19 cellular contexts compared by ENCODE assay signal in the genomic region with DNA sequence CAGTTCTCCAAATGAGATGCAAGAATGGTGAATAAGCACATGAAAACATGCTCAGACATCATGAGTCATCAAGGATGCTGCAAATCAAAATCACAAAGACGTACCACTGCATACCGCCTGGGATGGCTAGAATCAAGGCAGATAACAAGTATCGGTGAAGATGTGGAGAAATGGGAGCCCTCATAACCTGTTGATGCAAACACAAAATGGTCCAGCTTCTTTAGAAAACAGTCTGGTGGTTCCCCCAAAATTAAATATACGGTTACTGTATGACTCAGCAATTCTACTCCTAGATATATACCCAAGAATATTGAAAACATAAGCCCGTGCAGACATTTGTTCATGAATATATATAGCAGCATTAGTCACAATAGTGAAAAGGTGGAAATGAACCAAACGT. TPM values are rescaled to one million over a fixed set of nuclear protein-coding genes. Genes with fewer than 3 reads are reported as not detected.
DNase-seq lines count a peak whose midpoint lies in the region; ATAC-seq and FAIRE-seq lines count a peak whose summit lies in the region.
"Had no signal": no experiment of that assay in that cellular context is flagged by ENCODE, and none has a peak within 500 bp of the region (broad histone marks: within the 10 kb centered on the region; RNA-seq: fewer than 3 reads in every experiment).

No MANE protein-coding gene starts in this region.

- H3K9me3 ChIP-seq in GM23248 (ENCODE audit: low read depth) = no peaks in the 10 kb centered on the region
- H3K9me3 ChIP-seq: adrenal gland, BLaER1, lower lobe of right lung, Peyer's patch had no signal

- no peak overlapping the region for H3K4me2 ChIP-seq in GM23248 (ENCODE audit: unreplicated experiment)
- H3K4me2 ChIP-seq: BLaER1 had no signal

- no peak overlapping the region for H3K27ac ChIP-seq in GM23248
- H3K27ac ChIP-seq: adrenal gland, BLaER1, lower lobe of right lung, Peyer's patch had no signal

- H3K9ac ChIP-seq in GM23248 = no peak overlapping the region
- H3K9ac ChIP-seq: BLaER1 had no signal

- peak; percentile 50 for ATAC-seq in GM18499 (IDR thresholded peaks at IDR 0.05; ENCODE audit: insufficient read depth, unreplicated experiment)
- peak; percentile 65 for ATAC-seq in GM19463 (IDR thresholded peaks at IDR 0.05; ENCODE audit: unreplicated experiment)
- peak; percentile 51 for ATAC-seq in HG03066 (IDR thresholded peaks at IDR 0.05; ENCODE audit: low read depth, unreplicated experiment)
- no peak for ATAC-seq in HG03521 (IDR thresholded peaks at IDR 0.05; ENCODE audit: unreplicated experiment)
- ATAC-seq in GM19455 (IDR thresholded peaks at IDR 0.05; ENCODE audit: unreplicated experiment) = no peak
- ATAC-seq: activated CD8-positive, alpha-beta memory T cell treated with anti-CD3 and anti-CD28 coated beads, Interleukin-2, amount 10 ng/mL, durations not matched to agents 7 days and 5 days; lower lobe of right lung had no signal

- in situ Hi-C loops in GM23248 (cut with MboI) = no loop called here

- no peaks in the 10 kb centered on the region for H3K27me3 ChIP-seq in GM23248 (replicated peaks; ENCODE audit: insufficient read depth)
- H3K27me3 ChIP-seq: Peyer's patch had no signal

- H2AFZ ChIP-seq in GM23248 = no peak overlapping the region

- H4K20me1 ChIP-seq in GM23248 (ENCODE audit: insufficient read depth) = no peaks in the 10 kb centered on the region

- H3K4me3 ChIP-seq in GM23248 = no peak overlapping the region
- H3K4me3 ChIP-seq: adrenal gland, BLaER1, lower lobe of right lung, Peyer's patch had no signal

- H3F3A ChIP-seq in GM23248 (ENCODE audit: insufficient read depth) = no peaks in the 10 kb centered on the region

- WGBS in GM23248 (ENCODE audit: low coverage in 1 of 2, low lambda C conversion rate in 2 of 2, missing lambda C conversion rate in 2 of 2), 2 experiments = 40 to 46% methylated on average over 6 of the region's 6 CpGs

- FAIRE-seq in urothelium cell line (lab: Jason Lieb, UNC) = no peak

- no peaks in the 10 kb centered on the region for H3K36me3 ChIP-seq in GM23248 (ENCODE audit: low read depth)
- H3K36me3 ChIP-seq: adrenal gland, BLaER1, lower lobe of right lung, Peyer's patch had no signal

- no peaks in the 10 kb centered on the region for H3K9me2 ChIP-seq in GM23248 (ENCODE audit: insufficient read depth)

- peak; percentile 47 for DNase-seq in amniotic epithelial cell (ENCODE audit: low read depth)
- DNase-seq in GM23248 = no peak
- DNase-seq in urothelium cell line (ENCODE audit: low spot score) = no peak
- DNase-seq: activated CD8-positive, alpha-beta memory T cell treated with anti-CD3 and anti-CD28 coated beads, Interleukin-2, amount 10 ng/mL, durations not matched to agents 7 days and 5 days; adrenal gland; effector CD4-positive, alpha-beta T cell; GF-D8; glutamatergic neuron; Karpas-422; lower lobe of right lung; Peyer's patch; T-helper 9 cell had no signal

- H3K4me1 ChIP-seq in GM23248 (ENCODE audit: insufficient read depth) = no peaks in the 10 kb centered on the region
- H3K4me1 ChIP-seq: adrenal gland, BLaER1, lower lobe of right lung, Peyer's patch had no signal

- H3K79me2 ChIP-seq in GM23248 (ENCODE audit: insufficient read depth) = no peaks in the 10 kb centered on the region

RNA-seq across cellular contexts. Expression of a gene that starts 32.5 kb away (rescaled TPM):
- total RNA-seq in GM23248 (2014; rRNA removed; shearing (Covaris generic)) = not detected in 2 replicates
- polyA plus RNA-seq in GM23248 (2016; fragmentation: Nextera tagmentation; extraction: Ambion mirVana) = not detected in 2 replicates
- total RNA-seq: activated CD8-positive, alpha-beta memory T cell treated with anti-CD3 and anti-CD28 coated beads, Interleukin-2, amount 10 ng/mL, durations not matched to agents 7 days and 5 days; lower lobe of right lung; osteocyte; Peyer's patch had no signal

RNA-seq across cellular contexts. Expression of a gene that starts 36.3 kb away (rescaled TPM):
- not detected in 2 replicates for total RNA-seq in GM23248 (2014; rRNA removed; shearing (Covaris generic))
- 0.04 and 0.29 TPM in 2 replicates for polyA plus RNA-seq in GM23248 (2016; fragmentation: Nextera tagmentation; extraction: Ambion mirVana)

Comparison
In these comparisons a context has a peak if more than half of its experiments do, and no peak if none do; other contexts are left out.
1. ATAC-seq: peak in GM18499 (single experiment), GM19463 (single experiment) and HG03066 (single experiment); none in HG03521 (single experiment) and GM19455 (single experiment).